In genomic region chr1:20487236-20487590, GRCh38 we compare ENCODE assay signal across 1 cellular context.
TF ChIP-seq lines count a peak whose summit lies in the region.

No MANE protein-coding gene starts in this region.

TF ChIP-seq in H1, 55 proteins besides CTCF, POLR2A, EP300 and RAD21 (continued from another document):
- TF ChIP-seq HDAC2 (IDR thresholded peaks at IDR 0.05; ENCODE audit: borderline replicate concordance in 1 of 2, low read depth in 2 of 2, low read length in 2 of 2), result 0 out of 4 replicates have a peak, but pooled peaks of 1 of the 2 experiments have one; percentile 16
- TF ChIP-seq RNF2 (IDR thresholded peaks at IDR 0.05; ENCODE audit: borderline replicate concordance, low read depth, low read length, missing control alignments, poor library complexity, severe bottlenecking), result no peak
- TF ChIP-seq CTBP2 (IDR thresholded peaks at IDR 0.05; ENCODE audit: borderline replicate concordance, insufficient read depth, insufficient read length, low read length), result peak; percentile 11
- TF ChIP-seq, protein P1, sequence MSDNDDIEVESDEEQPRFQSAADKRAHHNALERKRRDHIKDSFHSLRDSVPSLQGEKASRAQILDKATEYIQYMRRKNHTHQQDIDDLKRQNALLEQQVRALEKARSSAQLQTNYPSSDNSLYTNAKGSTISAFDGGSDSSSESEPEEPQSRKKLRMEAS (IDR thresholded peaks at IDR 0.05), result no peak
- TF ChIP-seq E2F6 (IDR thresholded peaks at IDR 0.05), result no peak
